ENCODE assay signal across 8 cellular contexts in the genomic region with DNA sequence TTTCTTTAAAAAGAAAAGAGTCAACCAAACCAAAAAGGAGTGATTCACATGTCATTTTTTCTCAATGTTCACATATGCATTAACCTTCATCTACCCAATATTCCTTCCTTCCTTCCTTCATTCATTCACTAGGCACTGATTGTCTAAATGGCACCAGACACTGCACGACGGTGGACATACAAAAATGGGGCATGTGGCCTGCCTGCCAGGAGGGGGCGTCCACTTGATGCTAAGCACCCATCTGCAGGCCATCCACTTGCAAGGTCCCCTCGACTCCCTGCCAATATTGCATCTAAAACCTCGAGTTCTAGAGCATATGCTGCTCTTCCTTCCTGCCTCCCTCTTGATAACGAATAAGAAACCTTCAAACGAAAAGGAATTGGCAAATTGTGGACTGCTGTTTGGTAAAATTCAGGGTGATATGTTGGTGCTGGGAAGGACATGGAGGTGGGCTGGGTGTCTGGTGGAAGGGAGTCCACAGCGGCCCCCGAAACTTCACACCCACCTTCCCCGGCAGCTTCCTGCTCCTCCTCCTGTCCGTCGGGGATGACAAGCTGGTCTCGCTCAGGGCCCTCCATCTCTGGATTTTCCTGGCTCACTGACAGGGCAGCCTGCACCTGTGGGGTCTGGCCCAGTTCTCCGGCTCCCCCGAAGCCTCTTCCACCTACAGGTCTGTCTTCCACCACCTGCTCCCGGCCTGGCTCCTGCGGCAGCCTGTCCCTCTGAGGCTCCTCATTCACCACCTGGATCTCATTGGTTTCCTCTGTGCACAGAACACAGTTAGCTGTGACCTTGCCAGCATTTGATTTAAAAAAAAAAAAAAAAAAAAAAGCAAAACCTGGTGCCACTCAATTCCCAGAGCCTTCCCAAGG.
A peak's percentile ranks its signal among the peaks of the same experiment; 100 is the strongest.
DNase-seq lines count a peak whose midpoint lies in the region; ATAC-seq and TF ChIP-seq lines count a peak whose summit lies in the region.

No MANE protein-coding gene starts in this region.

- H3K4me3 ChIP-seq in retinal pigment epithelial cell (ENCODE audit: low read length) = no peak overlapping the region

- ATAC-seq in GM19463 (IDR thresholded peaks at IDR 0.05; ENCODE audit: unreplicated experiment) (peak; percentile 57), GM18517 (IDR thresholded peaks at IDR 0.05; ENCODE audit: unreplicated experiment) (no peak), esophagus mucosa (no peak)

- TF ChIP-seq CTCF in retinal pigment epithelial cell (conservative IDR thresholded peaks at IDR 0.05; ENCODE audit: low read depth, low read length) = peak; percentile 81

- DNase-seq in Ammon's horn (ENCODE audit: low spot score) = peak; percentile 48
- peak; percentile 7 for DNase-seq in NCI-H510A (lab: John Stamatoyannopoulos, UW)
- DNase-seq in dermis blood vessel endothelial cell = peak; percentile 74
- peak; percentile 21 for DNase-seq in retinal pigment epithelial cell (ENCODE audit: low read depth)
- DNase-seq in activated CD8-positive, alpha-beta memory T cell treated with anti-CD3 and anti-CD28 coated beads, Interleukin-2, amount 50 U/mL, for 48 hours = no peak
